In genomic region chr21:37451446-37451845, GRCh38 we compare ENCODE assay signal across 15 cellular contexts.
A peak's percentile ranks its signal among the peaks of the same experiment; 100 is the strongest.
DNase-seq lines count a peak whose midpoint lies in the region; ATAC-seq, FAIRE-seq and TF ChIP-seq lines count a peak whose summit lies in the region.
"Had no signal": no experiment of that assay in that cellular context is flagged by ENCODE, and none has a peak within 500 bp of the region (broad histone marks: within the 10 kb centered on the region; RNA-seq: fewer than 3 reads in every experiment).

No MANE protein-coding gene starts in this region.

- H2AFZ ChIP-seq in K562 (ENCODE audit: low read depth, low read length) = no peak overlapping the region
- H2AFZ ChIP-seq in osteoblast (ENCODE audit: low read length) = no peak overlapping the region
- H2AFZ ChIP-seq: neural progenitor cell, PC-9 had no signal

- H3K79me2 ChIP-seq in K562 (ENCODE audit: control insufficient read depth, insufficient read depth, low read length) (peaks cover 100% of the 10 kb centered on the region), osteoblast (ENCODE audit: insufficient read depth, low read length) (peaks cover 81% of the 10 kb centered on the region)

- peaks cover 78 to 94% (median 90%) of the 10 kb centered on the region in 3 donors for H3K4me1 Mint-ChIP-seq in CD8-positive, alpha-beta memory T cell
- peaks cover 42% of the 10 kb centered on the region for H3K4me1 Mint-ChIP-seq in CD14-positive monocyte

- peak overlapping the region in 6 of 8 donors; percentile 4 to 69 (median 32) for H3K27ac Mint-ChIP-seq in CD8-positive, alpha-beta memory T cell
- H3K27ac Mint-ChIP-seq in CD14-positive monocyte = peak overlapping the region in 1 of 7 donors; percentile 35
- H3K27ac Mint-ChIP-seq: activated naive CD4-positive, alpha-beta T cell treated with anti-CD3 and anti-CD28 coated beads for 36 hours had no signal

- peaks cover 48% of the 10 kb centered on the region for H4K20me1 ChIP-seq in K562 (replicated peaks; ENCODE audit: control insufficient read depth, insufficient read depth, low read length)
- H4K20me1 ChIP-seq in osteoblast (ENCODE audit: insufficient read depth, low read length) = peaks cover 59% of the 10 kb centered on the region

- no peak overlapping the region for H3K4me3 ChIP-seq in CD8-positive, alpha-beta memory T cell (ENCODE audit: low read length)
- H3K4me3 ChIP-seq in K562 (no peak overlapping the region), osteoblast (ENCODE audit: insufficient read depth, low read length) (no peak overlapping the region), H7 (ENCODE audit: insufficient read depth, low read depth, low read length) (no peak overlapping the region)
- H3K4me3 ChIP-seq: lower lobe of right lung, neural progenitor cell, PC-9 had no signal

- H3K9me3 Mint-ChIP-seq in CD8-positive, alpha-beta memory T cell = no peaks in the 10 kb centered on the region
- H3K9me3 Mint-ChIP-seq in CD14-positive monocyte = no peaks in the 10 kb centered on the region
- H3K9me3 Mint-ChIP-seq: activated naive CD4-positive, alpha-beta T cell treated with anti-CD3 and anti-CD28 coated beads for 36 hours; neural progenitor cell had no signal

- H3K4me2 ChIP-seq in K562 (ENCODE audit: insufficient read depth, low read length) (peak overlapping the region; percentile 57), osteoblast (ENCODE audit: insufficient read depth, low read length) (peak overlapping the region; percentile 72)
- H3K4me2 ChIP-seq: neural progenitor cell had no signal

- WGBS in K562 (ENCODE audit: insufficient coverage, low coverage, missing lambda C conversion rate) = 9% methylated on average over 16 of the region's 16 CpGs

- in situ Hi-C loops in K562 (cut with MboI) = no loop called here

- no peak overlapping the region for H3K9ac ChIP-seq in K562 (ENCODE audit: insufficient read depth in 1 of 2, low read depth in 2 of 2, low read length in 2 of 2)
- H3K9ac ChIP-seq: neural progenitor cell had no signal

- no peak for TF ChIP-seq RAD21 in K562 (CRISPR knock-in tag; conservative IDR thresholded peaks at IDR 0.05 in 1 of 2, IDR thresholded peaks at IDR 0.05 in 1 of 2)

- TF ChIP-seq POLR2A in K562 (conservative IDR thresholded peaks at IDR 0.05) = no peak

- no TSS peak for BruUV-seq in K562 (replicated peaks; lab: Mats Ljungman, UMichigan)

- H3K4me3 Mint-ChIP-seq in CD8-positive, alpha-beta memory T cell = peak overlapping the region in 2 of 7 donors; percentile 10 to 33
- H3K4me3 Mint-ChIP-seq in CD14-positive monocyte = no peak overlapping the region
- H3K4me3 Mint-ChIP-seq: activated naive CD4-positive, alpha-beta T cell treated with anti-CD3 and anti-CD28 coated beads for 36 hours; neural progenitor cell had no signal

- H3K9me1 ChIP-seq in K562 (ENCODE audit: control insufficient read depth, insufficient read depth, low read length) = peaks cover 14% of the 10 kb centered on the region

- FAIRE-seq in K562 (lab: Jason Lieb, UNC) = no peak
- FAIRE-seq: GM19239 had no signal

- no peak overlapping the region for H3K27ac ChIP-seq in CD8-positive, alpha-beta memory T cell (ENCODE audit: low read depth, low read length)
- peak overlapping the region; percentile 86; the same call in 2 of the 3 replicates for H3K27ac ChIP-seq in K562 (ENCODE audit: extremely low read depth, low read depth, low read length)
- H3K27ac ChIP-seq in osteoblast (ENCODE audit: low read depth, low read length) = peak overlapping the region; percentile 11
- H3K27ac ChIP-seq: lower lobe of right lung, neural progenitor cell had no signal

- ATAC-seq in K562 = peak; percentile 18

- CTCF ChIA-PET in CD8-positive, alpha-beta memory T cell (lab: Charles Lee) = no interaction called here
- CTCF ChIA-PET in K562 (lab: Yijun Ruan, JAX; ENCODE audit: low intra/inter-chr PET ratio) = no interaction called here

- peaks cover 76% of the 10 kb centered on the region for H3K4me1 ChIP-seq in CD8-positive, alpha-beta memory T cell (ENCODE audit: insufficient read depth, low read length)
- peaks cover 34 to 79% of the 10 kb centered on the region in 2 experiments for H3K4me1 ChIP-seq in K562 (replicated peaks in 1 of 2; ENCODE audit: control insufficient read depth in 2 of 2, insufficient read depth in 2 of 2, low read length in 2 of 2)
- H3K4me1 ChIP-seq in osteoblast (ENCODE audit: insufficient read depth, low read length) = peaks cover 46% of the 10 kb centered on the region

- H3K36me3 Mint-ChIP-seq in CD8-positive, alpha-beta memory T cell = peaks cover 0 to 31% (median 8%) of the 10 kb centered on the region in 3 donors
- peaks cover 16 to 33% of the 10 kb centered on the region in 2 donors for H3K36me3 Mint-ChIP-seq in CD14-positive monocyte

- peak; percentile 32 to 47 for DNase-seq in activated CD4-positive, alpha-beta T cell treated with anti-CD3 and anti-CD28 coated beads, Interleukin-2, amount 50 U/mL, for 4 hours
- no peak for DNase-seq in activated CD4-positive, alpha-beta T cell treated with anti-CD3 and anti-CD28 coated beads for 1 hour
- DNase-seq in CD8-positive, alpha-beta memory T cell = no peak
- DNase-seq in K562 (ENCODE audit: extremely low read depth in 1 of 4, low spot score in 3 of 4) (peak in 2 of 4 experiments; percentile 42 to 49), osteoblast (ENCODE audit: insufficient read length, low spot score, missing footprints) (no peak), CD14-positive monocyte (ENCODE audit: low spot score) (no peak), H7 (no peak), NOMO-1 (lab: John Stamatoyannopoulos, UW; ENCODE audit: unreplicated experiment in 2 of 2) (no peak)
- DNase-seq: activated naive CD4-positive, alpha-beta T cell treated with anti-CD3 and anti-CD28 coated beads for 36 hours; lower lobe of right lung; NCI-H82; PC-9; stimulated activated CD4-positive, alpha-beta T cell treated with anti-CD3 and anti-CD28 coated beads, Interleukin-15, amount 100 ng/mL, for 24 hours had no signal

- H3K27me3 ChIP-seq in CD8-positive, alpha-beta memory T cell (ENCODE audit: insufficient read depth, low read length, poor library complexity, severe bottlenecking) = no peaks in the 10 kb centered on the region
- H3K27me3 ChIP-seq in K562 (ENCODE audit: control insufficient read depth in 2 of 2, insufficient read depth in 2 of 2, low read length in 2 of 2) (no peaks in the 10 kb centered on the region), osteoblast (ENCODE audit: insufficient read depth, low read length) (no peaks in the 10 kb centered on the region), H7 (ENCODE audit: control insufficient read depth, insufficient read depth, low read length) (no peaks in the 10 kb centered on the region)
- H3K27me3 ChIP-seq: neural progenitor cell had no signal

- no peaks in the 10 kb centered on the region for H3K36me3 ChIP-seq in CD8-positive, alpha-beta memory T cell (ENCODE audit: insufficient read depth, low read length)
- H3K36me3 ChIP-seq in K562 (ENCODE audit: control insufficient read depth, insufficient read depth, low read length) (peaks cover 18% of the 10 kb centered on the region; the same call in 2 of the 3 replicates), osteoblast (ENCODE audit: insufficient read depth, low read length) (no peaks in the 10 kb centered on the region), H7 (replicated peaks; ENCODE audit: control insufficient read depth, insufficient read depth, low read length) (no peaks in the 10 kb centered on the region)
- H3K36me3 ChIP-seq: lower lobe of right lung, neural progenitor cell had no signal

- intact Hi-C loops in K562 (cut with micrococcal nuclease) = no loop called here
- intact Hi-C loops in CD14-positive monocyte (cut with micrococcal nuclease) = loop anchor here in 1 of 2 donors (10.0 kb wide), 1 partner anchor 207 kb away; no protein-coding TSS in a partner anchor

- TF ChIP-seq EP300 in K562 (IDR thresholded peaks at IDR 0.05; ENCODE audit: low read length) = no peak

- H3K27me3 Mint-ChIP-seq in CD8-positive, alpha-beta memory T cell = no peaks in the 10 kb centered on the region
- H3K27me3 Mint-ChIP-seq in CD14-positive monocyte (ENCODE audit: low read depth in 3 of 3) = no peaks in the 10 kb centered on the region

- no peaks in the 10 kb centered on the region for H3K9me3 ChIP-seq in CD8-positive, alpha-beta memory T cell (ENCODE audit: low read length)
- H3K9me3 ChIP-seq in K562 (replicated peaks; ENCODE audit: control insufficient read depth, insufficient read depth, low read depth, low read length) = no peaks in the 10 kb centered on the region
- H3K9me3 ChIP-seq in osteoblast (ENCODE audit: low read depth, low read length) = no peaks in the 10 kb centered on the region
- H3K9me3 ChIP-seq: lower lobe of right lung had no signal

- POLR2A ChIA-PET in CD8-positive, alpha-beta memory T cell (lab: Charles Lee) = no interaction called here
- POLR2A ChIA-PET in K562 (lab: Yijun Ruan, JAX) = interaction anchor here (0.6 to 1.3 kb wide), 4 partner anchors 12 to 259 kb away, joined by 3 to 5 read pairs (median 3); no protein-coding TSS in a partner anchor

- TF ChIP-seq CTCF in K562 (IDR thresholded peaks at IDR 0.05 in 2 of 3, conservative IDR thresholded peaks at IDR 0.05 in 1 of 3; ENCODE audit: insufficient read depth in 2 of 3, low read depth in 1 of 3, low read length in 3 of 3) (no peak), osteoblast (IDR thresholded peaks at IDR 0.05; ENCODE audit: extremely low read depth, low read depth, low read length) (no peak), CD14-positive monocyte (IDR thresholded peaks at IDR 0.05) (no peak)

TF ChIP-seq in K562, 482 proteins besides CTCF, POLR2A, EP300 and RAD21 (continues in another document):
- TF ChIP-seq NEUROD1 (IDR thresholded peaks at IDR 0.05; ENCODE audit: borderline replicate concordance, low read depth, low read length, partially characterized antibody) = peak; percentile 38
- peak; percentile 51 for TF ChIP-seq CREM (IDR thresholded peaks at IDR 0.05; ENCODE audit: low read depth)
- 0 out of 2 replicates have a peak, but pooled peaks have one; percentile 24 for TF ChIP-seq PML (IDR thresholded peaks at IDR 0.05; ENCODE audit: low read length)
- TF ChIP-seq NFE2 (IDR thresholded peaks at IDR 0.05; ENCODE audit: low read depth) = 0 out of 2 replicates have a peak, but pooled peaks have one; percentile 13
- peak; percentile 98 for TF ChIP-seq HNRNPUL1 (IDR thresholded peaks at IDR 0.05; ENCODE audit: low read length)
- peak; percentile 99 for TF ChIP-seq EGR1 (conservative IDR thresholded peaks at IDR 0.05)
- no peak for TF ChIP-seq SRSF7 (optimal IDR thresholded peaks at IDR 0.05; ENCODE audit: low read depth, low read length)
- peak; percentile 94 for TF ChIP-seq TEAD4 (IDR thresholded peaks at IDR 0.05; ENCODE audit: low read length)
- no peak for TF ChIP-seq TEAD4 (CRISPR knock-in tag; IDR thresholded peaks at IDR 0.05; ENCODE audit: borderline replicate concordance)

Comparison
In these comparisons a context has a peak if more than half of its experiments do, and no peak if none do; other contexts are left out.
1. DNase-seq: peak in activated CD4-positive, alpha-beta T cell treated with anti-CD3 and anti-CD28 coated beads, Interleukin-2, amount 50 U/mL, for 4 hours (2 of 2); none in activated CD4-positive, alpha-beta T cell treated with anti-CD3 and anti-CD28 coated beads for 1 hour (single experiment), CD8-positive, alpha-beta memory T cell (0 of 5), osteoblast (single experiment), CD14-positive monocyte (single experiment), H7 (single experiment) and NOMO-1 (0 of 2).